ENCODE assay signal across 8 cellular contexts in the genomic region with DNA sequence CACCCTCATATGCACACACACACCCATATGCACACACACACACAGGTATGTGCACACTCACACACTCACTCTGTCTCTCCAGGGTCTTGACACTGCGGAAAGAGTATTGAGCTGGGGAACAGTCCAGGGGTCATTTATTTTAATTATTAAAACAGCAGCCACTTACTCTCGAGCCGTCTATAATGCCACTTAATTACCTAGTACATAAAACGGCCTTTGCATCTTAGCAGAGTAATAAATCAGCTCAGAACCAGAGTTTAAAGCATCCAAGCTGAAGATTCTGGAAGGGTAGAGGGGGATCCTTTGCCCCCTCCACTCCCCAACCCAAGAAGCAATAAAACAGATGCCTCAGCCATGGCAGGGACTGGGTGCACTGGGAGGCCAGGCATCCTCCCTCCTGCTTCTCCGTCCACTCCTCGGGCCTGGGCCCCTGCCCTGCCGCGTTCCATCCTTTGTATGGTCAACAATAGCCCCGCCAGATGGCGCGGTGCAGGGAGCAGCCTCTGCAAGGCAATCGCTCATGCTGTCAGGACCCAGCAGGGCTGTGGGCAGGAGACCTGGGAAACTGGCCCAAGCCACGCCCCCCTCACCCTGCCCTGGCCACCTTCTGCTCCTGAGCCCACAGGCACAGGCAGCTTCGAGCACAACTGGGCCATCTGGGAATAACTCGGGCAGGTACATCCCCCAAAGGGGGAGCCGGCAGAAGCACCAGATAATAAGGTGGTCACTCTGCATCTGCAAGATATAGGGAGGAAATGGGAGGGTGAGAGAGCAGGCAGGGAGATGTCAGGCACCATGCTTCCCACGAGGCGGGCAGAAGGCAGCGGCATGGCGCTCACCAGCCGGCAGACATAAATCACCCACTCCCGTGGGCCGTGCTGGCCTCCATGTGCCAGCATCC. TPM values are rescaled to one million over a fixed set of nuclear protein-coding genes. Genes with fewer than 3 reads are reported as not detected.
DNase-seq lines count a peak whose midpoint lies in the region; ATAC-seq and TF ChIP-seq lines count a peak whose summit lies in the region.

No MANE protein-coding gene starts in this region.

- H3K27me3 ChIP-seq in HUES64 (ENCODE audit: insufficient read depth, low read length): no peaks in the 10 kb centered on the region
- no peaks in the 10 kb centered on the region for H3K27me3 ChIP-seq in SK-N-SH (ENCODE audit: insufficient read depth)
- H3K27me3 ChIP-seq in cardiac muscle cell: no peaks in the 10 kb centered on the region
- H3K27me3 ChIP-seq in prostate gland (replicated peaks; ENCODE audit: insufficient read depth): no peaks in the 10 kb centered on the region

- no peaks in the 10 kb centered on the region for H3K36me3 ChIP-seq in HUES64 (ENCODE audit: insufficient read depth, low read length)
- H3K36me3 ChIP-seq in SK-N-SH (replicated peaks in 1 of 2; ENCODE audit: control insufficient read depth in 1 of 2, insufficient read depth in 2 of 2, low read length in 1 of 2): no peaks in the 10 kb centered on the region
- H3K36me3 ChIP-seq in cardiac muscle cell: no peaks in the 10 kb centered on the region
- no peaks in the 10 kb centered on the region for H3K36me3 ChIP-seq in prostate gland

- 47% methylated on average over 23 of the region's 23 CpGs for WGBS in HUES64
- 30% methylated on average over 13 of the region's 23 CpGs for WGBS in SK-N-SH (ENCODE audit: low lambda C conversion rate)
- 34% methylated on average over 23 of the region's 23 CpGs for WGBS in prostate gland

- POLR2A ChIA-PET in SK-N-SH (lab: Yijun Ruan, JAX): interaction anchor here (1.0 to 2.9 kb wide), 5 partner anchors 9 to 39 kb away, joined by 3 to 11 read pairs (median 6); no protein-coding TSS in a partner anchor

- CTCF ChIA-PET in SK-N-SH (lab: Yijun Ruan, JAX): interaction anchor here (0.6 to 5.2 kb wide), 23 partner anchors 8 to 71 kb away, joined by 3 to 37 read pairs (median 5); partner anchors contain the start of gene CCDC85C

- TF ChIP-seq RAD21 in SK-N-SH (IDR thresholded peaks at IDR 0.05; ENCODE audit: low read length): peak; percentile 70

- DNase-seq in SK-N-SH (peak; percentile 84), cardiac muscle cell (ENCODE audit: low read depth in 1 of 2, low spot score in 1 of 2) (peak; percentile 78 to 96), prostate gland (ENCODE audit: low spot score) (peak; percentile 79)
- DNase-seq in activated CD4-positive, alpha-beta T cell treated with anti-CD3 and anti-CD28 coated beads for 4 hours: no peak

- peaks cover 9% of the 10 kb centered on the region for H3F3A ChIP-seq in SK-N-SH (replicated peaks; ENCODE audit: insufficient read depth)

- no peaks in the 10 kb centered on the region for H3K9me2 ChIP-seq in SK-N-SH

- H3K79me2 ChIP-seq in SK-N-SH (ENCODE audit: insufficient read depth): peaks cover 96% of the 10 kb centered on the region

- H4K20me1 ChIP-seq in SK-N-SH (ENCODE audit: insufficient read depth): peaks cover 66% of the 10 kb centered on the region

- peak overlapping the region; percentile 62; the same call in 1 of the 2 replicates for H3K4me2 ChIP-seq in SK-N-SH

- H3K9me3 ChIP-seq in HUES64 (ENCODE audit: insufficient read depth, low read depth, low read length) (no peaks in the 10 kb centered on the region), SK-N-SH (no peaks in the 10 kb centered on the region), cardiac muscle cell (ENCODE audit: low read depth) (no peaks in the 10 kb centered on the region), prostate gland (no peaks in the 10 kb centered on the region)

- H3K27ac ChIP-seq in HUES64 (ENCODE audit: low read depth, low read length) (peak overlapping the region; percentile 52; the same call in 1 of the 2 replicates), SK-N-SH (ENCODE audit: low read depth in 2 of 2, low read length in 1 of 2) (peak overlapping the region in 1 of 2 experiments; percentile 99; a peak in 2 of 4 replicates), cardiac muscle cell (peak overlapping the region; percentile 76), prostate gland (peak overlapping the region; percentile 60 to 84)

- H3K4me3 ChIP-seq in HUES64 (ENCODE audit: low read length) (no peak overlapping the region), SK-N-SH (ENCODE audit: low read depth in 2 of 2, low read length in 1 of 2) (no peak overlapping the region), cardiac muscle cell (no peak overlapping the region), prostate gland (no peak overlapping the region)

- TF ChIP-seq CTCF in SK-N-SH (IDR thresholded peaks at IDR 0.05) (peak; percentile 64), cardiac muscle cell (IDR thresholded peaks at IDR 0.05; ENCODE audit: low read depth, low read length) (peak; percentile 57), prostate gland (IDR thresholded peaks at IDR 0.05) (peak in 3 of 4 experiments; percentile 27 to 70 (median 54))

- intact Hi-C loops in prostate gland (cut with DNase I): loop anchor here (5.0 kb wide), 2 partner anchors 39 to 41 kb away; partner anchors contain the start of gene CCDC85C

- TF ChIP-seq POLR2A in prostate gland (IDR thresholded peaks at IDR 0.05): no peak

- ATAC-seq in GM18517 (IDR thresholded peaks at IDR 0.05; ENCODE audit: unreplicated experiment) (no peak), HG03439 (IDR thresholded peaks at IDR 0.05; ENCODE audit: unreplicated experiment) (no peak), HG03135 (IDR thresholded peaks at IDR 0.05; ENCODE audit: unreplicated experiment) (no peak)

- peak in 1 of 2 experiments; percentile 58; a peak in 3 of 4 replicates for TF ChIP-seq EP300 in SK-N-SH (IDR thresholded peaks at IDR 0.05; ENCODE audit: borderline replicate concordance in 1 of 2, low read depth in 1 of 2, low read length in 1 of 2)

- H3K4me1 ChIP-seq in HUES64 (ENCODE audit: insufficient read depth, low read length): peaks cover 30% of the 10 kb centered on the region
- H3K4me1 ChIP-seq in SK-N-SH (ENCODE audit: control insufficient read depth in 1 of 2, insufficient read depth in 2 of 2, low read depth in 1 of 2, low read length in 1 of 2): peaks cover 39 to 87% of the 10 kb centered on the region in 2 experiments
- peaks cover 53% of the 10 kb centered on the region for H3K4me1 ChIP-seq in cardiac muscle cell (ENCODE audit: low read depth)
- peaks cover 58% of the 10 kb centered on the region for H3K4me1 ChIP-seq in prostate gland (replicated peaks)

- H3K9ac ChIP-seq in HUES64 (ENCODE audit: low read depth, low read length): no peak overlapping the region
- no peak overlapping the region for H3K9ac ChIP-seq in SK-N-SH

- H2AFZ ChIP-seq in SK-N-SH (ENCODE audit: low read depth): no peak overlapping the region

TF ChIP-seq in SK-N-SH, 30 proteins besides CTCF, POLR2A, EP300 and RAD21 (continues in another document):
- TF ChIP-seq, protein P1, sequence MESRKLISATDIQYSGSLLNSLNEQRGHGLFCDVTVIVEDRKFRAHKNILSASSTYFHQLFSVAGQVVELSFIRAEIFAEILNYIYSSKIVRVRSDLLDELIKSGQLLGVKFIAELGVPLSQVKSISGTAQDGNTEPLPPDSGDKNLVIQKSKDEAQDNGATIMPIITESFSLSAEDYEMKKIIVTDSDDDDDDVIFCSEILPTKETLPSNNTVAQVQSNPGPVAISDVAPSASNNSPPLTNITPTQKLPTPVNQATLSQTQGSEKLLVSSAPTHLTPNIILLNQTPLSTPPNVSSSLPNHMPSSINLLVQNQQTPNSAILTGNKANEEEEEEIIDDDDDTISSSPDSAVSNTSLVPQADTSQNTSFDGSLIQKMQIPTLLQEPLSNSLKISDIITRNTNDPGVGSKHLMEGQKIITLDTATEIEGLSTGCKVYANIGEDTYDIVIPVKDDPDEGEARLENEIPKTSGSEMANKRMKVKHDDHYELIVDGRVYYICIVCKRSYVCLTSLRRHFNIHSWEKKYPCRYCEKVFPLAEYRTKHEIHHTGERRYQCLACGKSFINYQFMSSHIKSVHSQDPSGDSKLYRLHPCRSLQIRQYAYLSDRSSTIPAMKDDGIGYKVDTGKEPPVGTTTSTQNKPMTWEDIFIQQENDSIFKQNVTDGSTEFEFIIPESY (IDR thresholded peaks at IDR 0.05; ENCODE audit: borderline replicate concordance, low read depth): no peak
- TF ChIP-seq TAF1 (IDR thresholded peaks at IDR 0.05; ENCODE audit: borderline replicate concordance, low read depth, low read length) (no peak), RCOR1 (IDR thresholded peaks at IDR 0.05; ENCODE audit: low read length) (peak; percentile 81), MXI1 (IDR thresholded peaks at IDR 0.05; ENCODE audit: low read depth, low read length) (peak; percentile 87), NFIC (IDR thresholded peaks at IDR 0.05; ENCODE audit: borderline replicate concordance) (peak; percentile 65), TCF12 (IDR thresholded peaks at IDR 0.05) (peak; percentile 85), YY1 (IDR thresholded peaks at IDR 0.05; ENCODE audit: low read depth) (no peak), MEF2A (IDR thresholded peaks at IDR 0.05; ENCODE audit: borderline replicate concordance, low read depth) (no peak), FOXM1 (IDR thresholded peaks at IDR 0.05; ENCODE audit: low read depth) (no peak), ELF1 (IDR thresholded peaks at IDR 0.05) (no peak), MAX (IDR thresholded peaks at IDR 0.05; ENCODE audit: low read depth) (peak; percentile 89), RFX5 (IDR thresholded peaks at IDR 0.05; ENCODE audit: low read length) (no peak)
- TF ChIP-seq, protein P2, sequence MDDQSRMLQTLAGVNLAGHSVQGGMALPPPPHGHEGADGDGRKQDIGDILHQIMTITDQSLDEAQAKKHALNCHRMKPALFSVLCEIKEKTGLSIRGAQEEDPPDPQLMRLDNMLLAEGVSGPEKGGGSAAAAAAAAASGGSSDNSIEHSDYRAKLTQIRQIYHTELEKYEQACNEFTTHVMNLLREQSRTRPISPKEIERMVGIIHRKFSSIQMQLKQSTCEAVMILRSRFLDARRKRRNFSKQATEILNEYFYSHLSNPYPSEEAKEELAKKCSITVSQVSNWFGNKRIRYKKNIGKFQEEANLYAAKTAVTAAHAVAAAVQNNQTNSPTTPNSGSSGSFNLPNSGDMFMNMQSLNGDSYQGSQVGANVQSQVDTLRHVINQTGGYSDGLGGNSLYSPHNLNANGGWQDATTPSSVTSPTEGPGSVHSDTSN (IDR thresholded peaks at IDR 0.05): peak; percentile 98

RNA-seq across cellular contexts. Expression of gene CCDC85C, which starts 40.9 kb away (rescaled TPM):
- polyA plus RNA-seq in HUES64 (2013, experiment 1 of 2): 23.5 TPM
- 23.5 TPM for polyA plus RNA-seq in HUES64 (2013, experiment 2 of 2)
- polyA plus RNA-seq in SK-N-SH (2012; rRNA removed) (9.6 and 10.6 TPM in 2 replicates), cardiac muscle cell (38.2 and 39.6 TPM in 2 replicates)
- polyA plus RNA-seq in SK-N-SH (2012; cell fraction: cytosol; rRNA removed): 5.3 and 8.4 TPM in 2 replicates
- polyA plus RNA-seq in SK-N-SH (2012; cell fraction: nucleus; rRNA removed): 12.9 and 13.1 TPM in 2 replicates
- total RNA-seq in cardiac muscle cell (45.7 and 46.5 TPM in 2 replicates), prostate gland (10 to 100 TPM; 35.1 to 47.2 TPM)

Comparison
In these comparisons a context has a peak if more than half of its experiments do, and no peak if none do; other contexts are left out.
1. DNase-seq: peak in SK-N-SH (single experiment), cardiac muscle cell (2 of 2) and prostate gland (single experiment); none in activated CD4-positive, alpha-beta T cell treated with anti-CD3 and anti-CD28 coated beads for 4 hours (0 of 2).
2. Peak in every context shown above with its lines, with median percentiles within 50 percentile points of each other: CTCF ChIP-seq.